In the genomic region with DNA sequence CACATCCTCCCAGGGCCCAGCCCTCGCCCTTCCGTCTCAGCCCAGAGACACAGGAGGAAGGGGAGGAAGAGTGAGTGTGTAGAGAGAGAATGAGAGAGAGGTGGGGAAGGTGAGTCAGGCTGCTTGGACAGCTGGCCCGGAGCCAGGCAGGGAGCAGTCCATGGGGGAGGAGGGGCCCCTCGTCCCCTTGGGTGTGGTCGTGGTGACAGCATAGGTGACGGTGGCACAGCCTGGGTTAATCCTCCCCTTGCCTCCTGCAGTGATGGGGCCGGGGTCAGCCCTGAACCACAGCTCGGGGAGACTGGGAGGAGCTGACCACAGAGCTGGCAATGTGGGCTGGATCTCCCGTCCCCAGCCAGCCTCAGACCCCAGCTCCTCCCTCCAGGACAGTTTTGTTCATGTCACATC, we compare ENCODE assay signal across 18 cellular contexts. TPM values are rescaled to one million over a fixed set of nuclear protein-coding genes. Genes with fewer than 3 reads are reported as not detected.
A peak's percentile ranks its signal among the peaks of the same experiment; 100 is the strongest.
DNase-seq lines count a peak whose midpoint lies in the region; ATAC-seq, FAIRE-seq and TF ChIP-seq lines count a peak whose summit lies in the region.
"Had no signal": no experiment of that assay in that cellular context is flagged by ENCODE, and none has a peak within 500 bp of the region (broad histone marks: within the 10 kb centered on the region; RNA-seq: fewer than 3 reads in every experiment).

No MANE protein-coding gene starts in this region.

- no peak overlapping the region for H3K23ac ChIP-seq in H1 (ENCODE audit: insufficient read length)

- H3K9ac ChIP-seq in H1 (replicated peaks in 1 of 4; ENCODE audit: extremely low read depth in 1 of 4, low read depth in 3 of 4, low read length in 3 of 4), result no peak overlapping the region

- H2AFZ ChIP-seq in H1 (ENCODE audit: low read length), result no peak overlapping the region

- H3K36me3 ChIP-seq in HEK293 (ENCODE audit: control insufficient read depth in 2 of 2, insufficient read depth in 1 of 2, low read length in 2 of 2) (no peaks in the 10 kb centered on the region), H1 (ENCODE audit: control insufficient read depth in 2 of 4, insufficient read depth in 4 of 4, low read length in 3 of 4) (no peaks in the 10 kb centered on the region)
- H3K36me3 ChIP-seq: left lung had no signal

- no peak overlapping the region for H4K8ac ChIP-seq in H1 (ENCODE audit: extremely low read depth, insufficient read depth, low read length)

- no peak overlapping the region for H3K4me3 Mint-ChIP-seq in natural killer cell
- H3K4me3 Mint-ChIP-seq: CD4-positive, CD25-positive, alpha-beta regulatory T cell; effector memory CD8-positive, alpha-beta T cell; neural crest cell had no signal

- no peaks in the 10 kb centered on the region for H3K79me2 ChIP-seq in H1 (ENCODE audit: control insufficient read depth in 1 of 2, insufficient read depth in 2 of 2, low read length in 2 of 2)

- peak overlapping the region; percentile 90 for H4K91ac ChIP-seq in H1 (replicated peaks; ENCODE audit: insufficient read length, low read length)

- TF ChIP-seq POLR2A in H1 (IDR thresholded peaks at IDR 0.05; ENCODE audit: control extremely low read depth in 1 of 2, low read depth in 2 of 2, low read length in 2 of 2), result no peak

- WGBS in H1 (ENCODE audit: extremely low coverage in 1 of 2, insufficient coverage in 1 of 2, insufficient read length in 1 of 2, insufficient replicate concordance in 2 of 2, low coverage in 1 of 2, low lambda C conversion rate in 2 of 2, missing lambda C conversion rate in 1 of 2), 2 experiments, result 77% methylated on average over 7 of the region's 9 CpGs; no CpG with 5 or more reads in 1 of the 2 experiments

- H3K18ac ChIP-seq in H1 (ENCODE audit: extremely low read depth, low read length), result no peak overlapping the region

- H3K4ac ChIP-seq in H1 (replicated peaks; ENCODE audit: insufficient read length, low read depth, low read length), result peak overlapping the region; percentile 17

- no peaks in the 10 kb centered on the region for H3K27me3 Mint-ChIP-seq in natural killer cell (ENCODE audit: low read depth in 2 of 2)

- POLR2A ChIA-PET in HEK293 (lab: Yijun Ruan, JAX), result interaction anchor here (0.6 to 0.8 kb wide), 2 partner anchors 37 to 180 kb away, joined by 3 to 4 read pairs; a partner anchor contains a TSS
- POLR2A ChIA-PET in RWPE1 (lab: Yijun Ruan, JAX; ENCODE audit: low non-redundant PET), result no interaction called here
- POLR2A ChIA-PET in H1 (lab: Charles Lee; ENCODE audit: partially characterized antibody), result interaction anchor here (0.7 to 1.4 kb wide), 3 partner anchors 8 to 132 kb away, joined by 3 to 4 read pairs (median 3); a partner anchor contains a TSS

- H3K27ac ChIP-seq in HEK293 (ENCODE audit: extremely low read depth, low read depth, low read length) (no peak overlapping the region), RWPE1 (peak overlapping the region; percentile 68), H1 (ENCODE audit: low read depth, low read length) (no peak overlapping the region)
- H3K27ac ChIP-seq: HL-60, left lung had no signal

- no peak overlapping the region for H3K27ac Mint-ChIP-seq in natural killer cell
- H3K27ac Mint-ChIP-seq: CD4-positive, CD25-positive, alpha-beta regulatory T cell; effector memory CD8-positive, alpha-beta T cell had no signal

- H2BK5ac ChIP-seq in H1 (ENCODE audit: low read depth, low read length), result peak overlapping the region; percentile 35; the same call in 1 of the 2 replicates

- no peak for FAIRE-seq in H1 (lab: Jason Lieb, UNC)

- no peaks in the 10 kb centered on the region for H3K27me3 ChIP-seq in H1 (replicated peaks in 1 of 4; ENCODE audit: control insufficient read depth in 3 of 4, extremely low read depth in 1 of 4, insufficient read depth in 3 of 4, low read length in 3 of 4)
- H3K27me3 ChIP-seq: left lung had no signal

- H3K36me3 Mint-ChIP-seq in natural killer cell, result no peaks in the 10 kb centered on the region
- H3K36me3 Mint-ChIP-seq: CD4-positive, CD25-positive, alpha-beta regulatory T cell had no signal

- no peak for ATAC-seq in natural killer cell
- no peak for ATAC-seq in GM19455 (IDR thresholded peaks at IDR 0.05; ENCODE audit: unreplicated experiment)
- no peak for ATAC-seq in GM21447 (IDR thresholded peaks at IDR 0.05; ENCODE audit: unreplicated experiment)
- ATAC-seq: effector memory CD8-positive, alpha-beta T cell; left lung had no signal

- H3K9me3 ChIP-seq in HEK293 (ENCODE audit: control insufficient read depth, insufficient read depth, low read depth, low read length) (no peaks in the 10 kb centered on the region), H1 (ENCODE audit: insufficient read depth in 2 of 2, low read depth in 1 of 2, low read length in 1 of 2) (no peaks in the 10 kb centered on the region)
- H3K9me3 ChIP-seq: left lung had no signal

- no peaks in the 10 kb centered on the region for H3K79me1 ChIP-seq in H1 (ENCODE audit: low read depth, low read length)

- peak overlapping the region; percentile 99 for H2BK15ac ChIP-seq in H1 (ENCODE audit: low read length)

- H2BK12ac ChIP-seq in H1 (ENCODE audit: low read depth, low read length), result no peak overlapping the region; the same call in 1 of the 2 replicates

- H3K14ac ChIP-seq in H1 (ENCODE audit: insufficient read length), result no peak overlapping the region

- no peak for TF ChIP-seq RAD21 in H1 (IDR thresholded peaks at IDR 0.05 in 1 of 2, conservative IDR thresholded peaks at IDR 0.05 in 1 of 2; ENCODE audit: low read depth in 2 of 2, low read length in 2 of 2)

- no peak overlapping the region for H2BK120ac ChIP-seq in H1 (replicated peaks; ENCODE audit: low read depth, low read length)

- CTCF ChIA-PET in HEK293 (lab: Yijun Ruan, JAX) (interaction anchor here (1.0 to 1.8 kb wide), 3 partner anchors 12 to 125 kb away, joined by 3 to 7 read pairs (median 4); no protein-coding TSS in a partner anchor), RWPE1 (lab: Yijun Ruan, JAX) (interaction anchor here (1.3 to 1.4 kb wide), 2 partner anchors 13 to 36 kb away, joined by 3 to 4 read pairs; a partner anchor contains a TSS), H1 (lab: Charles Lee; ENCODE audit: partially characterized antibody) (interaction anchor here (0.6 to 32.9 kb wide), 9 partner anchors 11 to 81 kb away, joined by 3 to 576 read pairs (median 4); a partner anchor contains a TSS)

- 0 out of 2 replicates have a peak overlapping the region, but pooled peaks have one; percentile 32 for H2BK20ac ChIP-seq in H1 (ENCODE audit: low read length)

- no peaks in the 10 kb centered on the region for H3K4me1 Mint-ChIP-seq in natural killer cell
- H3K4me1 Mint-ChIP-seq: CD4-positive, CD25-positive, alpha-beta regulatory T cell had no signal

- no peaks in the 10 kb centered on the region for H3K9me3 Mint-ChIP-seq in natural killer cell
- H3K9me3 Mint-ChIP-seq: effector memory CD8-positive, alpha-beta T cell; neural crest cell had no signal

- TF ChIP-seq CTCF in HEK293 (tag by site-specific recombination; IDR thresholded peaks at IDR 0.05), result no peak
- TF ChIP-seq CTCF in RWPE1 (conservative IDR thresholded peaks at IDR 0.05; ENCODE audit: low read depth), result no peak
- no peak for TF ChIP-seq CTCF in H1 (IDR thresholded peaks at IDR 0.05; ENCODE audit: control extremely low read depth in 1 of 3, insufficient read depth in 1 of 3, low read depth in 1 of 3, low read length in 3 of 3)
- TF ChIP-seq CTCF in natural killer cell (IDR thresholded peaks at IDR 0.05), result no peak

- no peak for TF ChIP-seq EP300 in H1 (IDR thresholded peaks at IDR 0.05; ENCODE audit: borderline replicate concordance in 1 of 2, low read depth in 2 of 2, low read length in 2 of 2)

- no peak overlapping the region for H3K4me2 ChIP-seq in H1 (ENCODE audit: insufficient read depth in 1 of 2, low read depth in 2 of 2, low read length in 2 of 2)

- H4K5ac ChIP-seq in H1 (ENCODE audit: insufficient read length, low read depth, low read length), result no peak overlapping the region

- intact Hi-C loops in natural killer cell (cut with micrococcal nuclease), result no loop called here

- H3K23me2 ChIP-seq in H1 (ENCODE audit: low read depth, low read length), result peaks cover 2% of the 10 kb centered on the region; the same call in 1 of the 2 replicates

- H2AK5ac ChIP-seq in H1 (ENCODE audit: low read depth, low read length), result no peak overlapping the region

- H3K4me3 ChIP-seq in HEK293 (ENCODE audit: low read depth, low read length) (no peak overlapping the region), H1 (ENCODE audit: extremely low read depth in 1 of 4, insufficient read depth in 2 of 4, low read depth in 3 of 4, low read length in 4 of 4) (no peak overlapping the region)
- H3K4me3 ChIP-seq: left lung, skin epidermis had no signal

- H4K20me1 ChIP-seq in H1 (replicated peaks in 1 of 2; ENCODE audit: control insufficient read depth in 1 of 2, insufficient read depth in 2 of 2, low read length in 2 of 2), result no peaks in the 10 kb centered on the region

- H3K56ac ChIP-seq in H1 (replicated peaks; ENCODE audit: insufficient read length, low read depth, low read length), result no peak overlapping the region

- H3K4me1 ChIP-seq in HEK293 (ENCODE audit: control insufficient read depth, insufficient read depth, low read length), result peaks cover 4% of the 10 kb centered on the region
- peaks cover 0 to 33% (median 26%) of the 10 kb centered on the region in 4 experiments; a peak in 6 of 7 replicates for H3K4me1 ChIP-seq in H1 (replicated peaks in 1 of 4; ENCODE audit: control insufficient read depth in 3 of 4, insufficient read depth in 4 of 4, low read length in 3 of 4)
- H3K4me1 ChIP-seq: left lung had no signal

- DNase-seq in RWPE1 (ENCODE audit: low spot score), result peak; percentile 34
- no peak for DNase-seq in H1 (ENCODE audit: low read depth in 1 of 2, low spot score in 2 of 2)
- peak; percentile 39 for DNase-seq in renal cortical epithelial cell (ENCODE audit: low read depth)
- no peak for DNase-seq in natural killer cell
- DNase-seq in NAMALWA (ENCODE audit: low spot score), result no peak
- DNase-seq: amniotic stem cell; CD4-positive, CD25-positive, alpha-beta regulatory T cell; effector memory CD8-positive, alpha-beta T cell; glutamatergic neuron; NCI-H1048; NCI-H524 treated with DMSO at 0.1 percent for 48 hours had no signal

RNA-seq across cellular contexts. Expression of a gene that starts 36.5 kb away (rescaled TPM):
- total RNA-seq in H1 (2021; fragmentation: NEBNext Ultra II Directional; extraction: Animal tissue kit (Norgen Biotek cat#: 25700)), result 1.6 and 2.1 TPM in 2 replicates
- 2.5 and 3.0 TPM in 2 replicates for polyA plus RNA-seq in H1 (2011; rRNA removed)
- 0.93 TPM for polyA plus RNA-seq in H1 (2011; cell fraction: cytosol; rRNA removed)
- 3.6 TPM for polyA plus RNA-seq in H1 (2011; cell fraction: nucleus; rRNA removed)
- 1.4 to 3.3 TPM (median 2.5 TPM) in 4 replicates for polyA plus RNA-seq in H1 (2012, experiment 1 of 2)
- polyA plus RNA-seq in H1 (2012, experiment 2 of 2), result 2.0 TPM
- polyA plus RNA-seq in H1 (2013, experiment 1 of 2), result 2.5 TPM
- 3.8 TPM for polyA plus RNA-seq in H1 (2013, experiment 2 of 2)
- polyA minus RNA-seq in H1 (2011; rRNA and poly(A)+ RNA removed), result 2.4 and 4.4 TPM in 2 replicates
- 1.4 TPM for polyA minus RNA-seq in H1 (2011; cell fraction: cytosol; rRNA and poly(A)+ RNA removed)
- polyA minus RNA-seq in H1 (2011; cell fraction: nucleus; rRNA and poly(A)+ RNA removed), result 0.90 TPM
- total RNA-seq in renal cortical epithelial cell (0.20 and 1.7 TPM in 2 replicates), natural killer cell (under 1 TPM in 2 of 3 donors, not detected in 1; 0.14 to 0.93 TPM)
- total RNA-seq: neural crest cell had no signal
- polyA plus RNA-seq: CD4-positive, CD25-positive, alpha-beta regulatory T cell had no signal

RNA-seq across cellular contexts. Expression of a gene that starts 37.5 kb away (rescaled TPM):
- total RNA-seq in H1 (2021; fragmentation: NEBNext Ultra II Directional; extraction: Animal tissue kit (Norgen Biotek cat#: 25700)), result 1.6 and 2.3 TPM in 2 replicates
- 1.5 and 2.1 TPM in 2 replicates for polyA plus RNA-seq in H1 (2011; rRNA removed)
- 2.5 TPM for polyA plus RNA-seq in H1 (2011; cell fraction: cytosol; rRNA removed)
- polyA plus RNA-seq in H1 (2011; cell fraction: nucleus; rRNA removed), result 2.5 TPM
- 3.8 to 4.3 TPM (median 4.0 TPM) in 4 replicates for polyA plus RNA-seq in H1 (2012, experiment 1 of 2)
- 0.72 TPM for polyA plus RNA-seq in H1 (2012, experiment 2 of 2)
- polyA plus RNA-seq in H1 (2013, experiment 1 of 2), result 1.6 TPM
- 1.2 TPM for polyA plus RNA-seq in H1 (2013, experiment 2 of 2)
- 2.0 and 3.0 TPM in 2 replicates for polyA minus RNA-seq in H1 (2011; rRNA and poly(A)+ RNA removed)
- 1.8 TPM for polyA minus RNA-seq in H1 (2011; cell fraction: cytosol; rRNA and poly(A)+ RNA removed)
- 3.1 TPM for polyA minus RNA-seq in H1 (2011; cell fraction: nucleus; rRNA and poly(A)+ RNA removed)
- total RNA-seq in renal cortical epithelial cell (11.8 and 19.8 TPM in 2 replicates), natural killer cell (10 to 100 TPM; 39.8 to 57.5 (median 52.1) TPM)
- total RNA-seq: neural crest cell had no signal

Comparison
In these comparisons a context has a peak if more than half of its experiments do, and no peak if none do; other contexts are left out.
1. DNase-seq: peak in RWPE1 (single experiment) and renal cortical epithelial cell (single experiment); none in H1 (0 of 2), natural killer cell (single experiment) and NAMALWA (single experiment).